Comparison of ENCODE assay signal across 10 cellular contexts in genomic region chr5:150295172-150295611, GRCh38. TPM values are rescaled to one million over a fixed set of nuclear protein-coding genes. Genes with fewer than 3 reads are reported as not detected.
DNase-seq lines count a peak whose midpoint lies in the region; ATAC-seq and TF ChIP-seq lines count a peak whose summit lies in the region.
"Had no signal": no experiment of that assay in that cellular context is flagged by ENCODE, and none has a peak within 500 bp of the region (broad histone marks: within the 10 kb centered on the region; RNA-seq: fewer than 3 reads in every experiment).

No MANE protein-coding gene starts in this region.

- peaks cover 3% of the 10 kb centered on the region; the same call in 1 of the 2 replicates for H3K4me1 ChIP-seq in HEK293 (ENCODE audit: control insufficient read depth, insufficient read depth, low read length)
- peaks cover 0 to 6% (median 0%) of the 10 kb centered on the region in 9 donors for H3K4me1 ChIP-seq in heart right ventricle
- H3K4me1 ChIP-seq in smooth muscle cell (ENCODE audit: low read depth) = peaks cover 28% of the 10 kb centered on the region

- H3K9me3 Mint-ChIP-seq in immature natural killer cell = peaks cover 0 to 2% (median 0%) of the 10 kb centered on the region in 6 donors
- H3K9me3 Mint-ChIP-seq in activated naive CD8-positive, alpha-beta T cell treated with anti-CD3 and anti-CD28 coated beads, Interleukin-2, amount 50 U/mL, for 24 hours = no peaks in the 10 kb centered on the region
- H3K9me3 Mint-ChIP-seq: activated B cell treated with CpG ODN at 0.5 μM for 24 hours had no signal

- ATAC-seq in heart right ventricle = peak in 7 of 8 donors; percentile 34 to 61 (median 51)
- no peak for ATAC-seq in activated naive CD8-positive, alpha-beta T cell treated with anti-CD3 and anti-CD28 coated beads, Interleukin-2, amount 50 U/mL, for 24 hours

- H3K79me2 ChIP-seq in smooth muscle cell (ENCODE audit: low read depth) = peaks cover 26% of the 10 kb centered on the region

- H3K9me3 ChIP-seq in HEK293 (ENCODE audit: control insufficient read depth, insufficient read depth, low read depth, low read length) = no peaks in the 10 kb centered on the region
- H3K9me3 ChIP-seq in SK-N-MC (ENCODE audit: low read depth, low read length) = no peaks in the 10 kb centered on the region
- no peaks in the 10 kb centered on the region for H3K9me3 ChIP-seq in heart right ventricle
- H3K9me3 ChIP-seq in smooth muscle cell (replicated peaks; ENCODE audit: low read depth) = no peaks in the 10 kb centered on the region

- peak overlapping the region; percentile 29 for H3K4me2 ChIP-seq in smooth muscle cell

- POLR2A ChIA-PET in HEK293 (lab: Yijun Ruan, JAX) = interaction anchor here (0.5 to 1.8 kb wide), 4 partner anchors 17 to 62 kb away, joined by 4 to 5 read pairs (median 4); partner anchors contain the start of gene TCOF1

- no peak for TF ChIP-seq CTCF in HEK293 (tag by site-specific recombination; IDR thresholded peaks at IDR 0.05)
- no peak for TF ChIP-seq CTCF in heart right ventricle (IDR thresholded peaks at IDR 0.05)
- TF ChIP-seq CTCF in smooth muscle cell (IDR thresholded peaks at IDR 0.05; ENCODE audit: borderline replicate concordance, insufficient read depth, poor library complexity, severe bottlenecking) = no peak

- H2AFZ ChIP-seq in smooth muscle cell (ENCODE audit: low read depth) = no peak overlapping the region

- intact Hi-C loops in heart right ventricle (cut with DNase I) = no loop called here

- H3F3A ChIP-seq in smooth muscle cell (ENCODE audit: low read depth) = peaks cover 17% of the 10 kb centered on the region

- CTCF ChIA-PET in HEK293 (lab: Yijun Ruan, JAX) = interaction anchor here (0.6 to 0.7 kb wide), 2 partner anchors 142 to 163 kb away, joined by 3 to 4 read pairs; no protein-coding TSS in a partner anchor

- DNase-seq in SK-N-MC (ENCODE audit: low read depth, low spot score) (no peak), heart right ventricle (peak; percentile 34 to 36), smooth muscle cell (lab: John Stamatoyannopoulos, UW; ENCODE audit: unreplicated experiment) (peak; percentile 44), NAMALWA (ENCODE audit: low spot score) (no peak), immature natural killer cell (no peak)
- DNase-seq in activated naive CD8-positive, alpha-beta T cell treated with anti-CD3 and anti-CD28 coated beads, Interleukin-2, amount 50 U/mL, for 24 hours = no peak
- DNase-seq: activated B cell treated with CpG ODN at 0.5 μM for 24 hours, NCI-H2029 treated with DMSO at 0.1 percent for 48 hours had no signal

- H3K9ac ChIP-seq in SK-N-MC (ENCODE audit: insufficient read length) = peak overlapping the region; percentile 26
- no peak overlapping the region for H3K9ac ChIP-seq in smooth muscle cell (ENCODE audit: low read depth)

- 57 to 63% methylated on average over 10 of the region's 10 CpGs for WGBS in heart right ventricle, 2 donors
- WGBS in smooth muscle cell (ENCODE audit: low lambda C conversion rate) = 40% methylated on average over 10 of the region's 10 CpGs

- no peak overlapping the region for H3K27ac ChIP-seq in HEK293 (ENCODE audit: extremely low read depth, low read depth, low read length)
- no peak overlapping the region for H3K27ac ChIP-seq in SK-N-MC
- H3K27ac ChIP-seq in heart right ventricle = no peak overlapping the region
- H3K27ac ChIP-seq in smooth muscle cell (ENCODE audit: low read depth) = peak overlapping the region; percentile 44
- H3K27ac ChIP-seq: coronary artery had no signal

- H4K20me1 ChIP-seq in smooth muscle cell (ENCODE audit: low read depth) = peaks cover 27% of the 10 kb centered on the region

- H3K36me3 ChIP-seq in HEK293 (ENCODE audit: control insufficient read depth in 2 of 2, insufficient read depth in 1 of 2, low read length in 2 of 2) (no peaks in the 10 kb centered on the region), SK-N-MC (ENCODE audit: insufficient read depth, low read length) (no peaks in the 10 kb centered on the region), heart right ventricle (no peaks in the 10 kb centered on the region), smooth muscle cell (ENCODE audit: low read depth) (no peaks in the 10 kb centered on the region)

- no peaks in the 10 kb centered on the region for H3K36me3 Mint-ChIP-seq in immature natural killer cell
- no peaks in the 10 kb centered on the region for H3K36me3 Mint-ChIP-seq in activated naive CD8-positive, alpha-beta T cell treated with anti-CD3 and anti-CD28 coated beads, Interleukin-2, amount 50 U/mL, for 24 hours (ENCODE audit: low read depth)

- H3K27me3 ChIP-seq in heart right ventricle (peaks cover 0 to 26% (median 12%) of the 10 kb centered on the region in 7 donors), smooth muscle cell (ENCODE audit: low read depth) (no peaks in the 10 kb centered on the region)

- no peaks in the 10 kb centered on the region for H3K4me1 Mint-ChIP-seq in immature natural killer cell
- H3K4me1 Mint-ChIP-seq in activated naive CD8-positive, alpha-beta T cell treated with anti-CD3 and anti-CD28 coated beads, Interleukin-2, amount 50 U/mL, for 24 hours = no peaks in the 10 kb centered on the region
- H3K4me1 Mint-ChIP-seq: activated B cell treated with CpG ODN at 0.5 μM for 24 hours had no signal

- H3K4me3 Mint-ChIP-seq in immature natural killer cell = no peak overlapping the region
- H3K4me3 Mint-ChIP-seq in activated naive CD8-positive, alpha-beta T cell treated with anti-CD3 and anti-CD28 coated beads, Interleukin-2, amount 50 U/mL, for 24 hours = no peak overlapping the region
- H3K4me3 Mint-ChIP-seq: activated B cell treated with CpG ODN at 0.5 μM for 24 hours had no signal

- H3K27ac Mint-ChIP-seq in immature natural killer cell = no peak overlapping the region
- H3K27ac Mint-ChIP-seq in activated naive CD8-positive, alpha-beta T cell treated with anti-CD3 and anti-CD28 coated beads, Interleukin-2, amount 50 U/mL, for 24 hours = no peak overlapping the region
- H3K27ac Mint-ChIP-seq: activated B cell treated with CpG ODN at 0.5 μM for 24 hours had no signal

- H3K27me3 Mint-ChIP-seq in immature natural killer cell (ENCODE audit: low read depth in 3 of 3) = peaks cover 0 to 3% (median 2%) of the 10 kb centered on the region in 3 donors
- H3K27me3 Mint-ChIP-seq in activated naive CD8-positive, alpha-beta T cell treated with anti-CD3 and anti-CD28 coated beads, Interleukin-2, amount 50 U/mL, for 24 hours = peaks cover 7% of the 10 kb centered on the region

- no peak overlapping the region for H3K4me3 ChIP-seq in HEK293 (ENCODE audit: low read depth, low read length)
- H3K4me3 ChIP-seq in SK-N-MC = peak overlapping the region; percentile 38; the same call in 1 of the 2 replicates
- no peak overlapping the region for H3K4me3 ChIP-seq in heart right ventricle
- no peak overlapping the region for H3K4me3 ChIP-seq in smooth muscle cell
- H3K4me3 ChIP-seq: coronary artery had no signal

TF ChIP-seq in HEK293, 187 proteins besides CTCF, POLR2A, EP300 and RAD21 (continues in another document):
- TF ChIP-seq ZNF785 (tag by site-specific recombination; IDR thresholded peaks at IDR 0.05) (no peak), ZNF624 (tag by site-specific recombination; IDR thresholded peaks at IDR 0.05) (no peak), ZNF791 (tag by site-specific recombination; IDR thresholded peaks at IDR 0.05) (no peak), PRDM6 (tag by site-specific recombination; IDR thresholded peaks at IDR 0.05) (no peak), ZNF792 (tag by site-specific recombination; IDR thresholded peaks at IDR 0.05) (no peak), INSM2 (tag by site-specific recombination; IDR thresholded peaks at IDR 0.05) (no peak)

RNA-seq across cellular contexts. Expression of gene CAMK2A, which starts 5.6 kb away (rescaled TPM):
- total RNA-seq in heart right ventricle = 10 to 100 TPM; 10.7 to 25.7 (median 18.8) TPM
- polyA plus RNA-seq in heart right ventricle = 10 to 100 TPM in 1 of 2 donors, 1 to 10 TPM in 1; 1.2 to 11.5 TPM
- total RNA-seq in smooth muscle cell = 1.6 and 2.2 TPM in 2 replicates
- polyA plus RNA-seq in smooth muscle cell = 0.83 and 1.1 TPM in 2 replicates
- polyA plus RNA-seq in immature natural killer cell = not detected
- total RNA-seq: activated B cell treated with CpG ODN at 0.5 μM for 24 hours had no signal

RNA-seq across cellular contexts. Expression of gene ARSI, which starts 7.5 kb away (rescaled TPM):
- under 1 TPM in 9 of 10 donors, not detected in 1; 0.11 to 0.65 (median 0.32) TPM for total RNA-seq in heart right ventricle
- polyA plus RNA-seq in heart right ventricle = under 1 TPM in 1 of 2 donors, not detected in 1; 0.43 TPM
- 68.9 and 72.8 TPM in 2 replicates for total RNA-seq in smooth muscle cell
- 55.9 and 87.6 TPM in 2 replicates for polyA plus RNA-seq in smooth muscle cell
- not detected for polyA plus RNA-seq in immature natural killer cell
- total RNA-seq: activated B cell treated with CpG ODN at 0.5 μM for 24 hours had no signal

Comparison
In these comparisons a context has a peak if more than half of its experiments do, and no peak if none do; other contexts are left out.
1. DNase-seq: peak in heart right ventricle (2 of 2) and smooth muscle cell (single experiment); none in SK-N-MC (single experiment), NAMALWA (single experiment), immature natural killer cell (0 of 3) and activated naive CD8-positive, alpha-beta T cell treated with anti-CD3 and anti-CD28 coated beads, Interleukin-2, amount 50 U/mL, for 24 hours (single experiment).
2. RNA of gene ARSI, which starts 7.5 kb away (polyA plus RNA-seq): 55.9 to 87.6 TPM in smooth muscle cell; 0.43 TPM in heart right ventricle and not detected in immature natural killer cell; every median in the first group is over 10 times any median in the second.